Comparison of ENCODE assay signal across 8 cellular contexts in genomic region chr7:97971990-97972943, GRCh38. TPM values are rescaled to one million over a fixed set of nuclear protein-coding genes. Genes with fewer than 3 reads are reported as not detected.
DNase-seq lines count a peak whose midpoint lies in the region; ATAC-seq lines count a peak whose summit lies in the region.

No MANE protein-coding gene starts in this region.

- H3K36me3 Mint-ChIP-seq in CD8-positive, alpha-beta memory T cell: peaks cover 4 to 31% (median 4%) of the 10 kb centered on the region in 3 donors
- H3K36me3 Mint-ChIP-seq in effector memory CD8-positive, alpha-beta T cell (ENCODE audit: insufficient read depth): peaks cover 29% of the 10 kb centered on the region

- no peaks in the 10 kb centered on the region for H3K36me3 ChIP-seq in CD8-positive, alpha-beta memory T cell (ENCODE audit: insufficient read depth, low read length)

- H3K4me1 ChIP-seq in CD8-positive, alpha-beta memory T cell (ENCODE audit: insufficient read depth, low read length): peaks cover 14% of the 10 kb centered on the region

- no peaks in the 10 kb centered on the region for H3K27me3 ChIP-seq in CD8-positive, alpha-beta memory T cell (ENCODE audit: insufficient read depth, low read length, poor library complexity, severe bottlenecking)

- H3K4me3 Mint-ChIP-seq in CD8-positive, alpha-beta memory T cell: peak overlapping the region; percentile 90 to 96 (median 94)
- peak overlapping the region; percentile 92 to 93 for H3K4me3 Mint-ChIP-seq in effector memory CD8-positive, alpha-beta T cell

- no peaks in the 10 kb centered on the region for H3K27me3 Mint-ChIP-seq in CD8-positive, alpha-beta memory T cell
- no peaks in the 10 kb centered on the region for H3K27me3 Mint-ChIP-seq in effector memory CD8-positive, alpha-beta T cell

- no peaks in the 10 kb centered on the region for H3K9me3 ChIP-seq in CD8-positive, alpha-beta memory T cell (ENCODE audit: low read length)

- POLR2A ChIA-PET in CD8-positive, alpha-beta memory T cell (lab: Charles Lee): no interaction called here

- peak; percentile 70 to 87 (median 79) for DNase-seq in CD8-positive, alpha-beta memory T cell
- DNase-seq in NCI-H82 (lab: John Stamatoyannopoulos, UW) (peak; percentile 90), mesenteric fat pad (ENCODE audit: low spot score) (peak; percentile 92)
- peak; percentile 67 to 68 for DNase-seq in activated CD8-positive, alpha-beta memory T cell treated with anti-CD3 and anti-CD28 coated beads for 4 hours (ENCODE audit: low read depth in 2 of 2)
- DNase-seq in effector memory CD8-positive, alpha-beta T cell: peak; percentile 72 to 75 (median 74)
- DNase-seq in stimulated activated CD8-positive, alpha-beta memory T cell treated with anti-CD3 and anti-CD28 coated beads, Interleukin-15, amount 100 ng/mL, for 24 hours (ENCODE audit: low read depth): peak; percentile 63

- peak overlapping the region; percentile 93 to 97 (median 96) for H3K27ac Mint-ChIP-seq in CD8-positive, alpha-beta memory T cell
- peak overlapping the region; percentile 94 to 95 for H3K27ac Mint-ChIP-seq in effector memory CD8-positive, alpha-beta T cell

- peaks cover 0 to 2% (median 0%) of the 10 kb centered on the region in 5 donors for H3K9me3 Mint-ChIP-seq in CD8-positive, alpha-beta memory T cell
- H3K9me3 Mint-ChIP-seq in effector memory CD8-positive, alpha-beta T cell: no peaks in the 10 kb centered on the region

- CTCF ChIA-PET in CD8-positive, alpha-beta memory T cell (lab: Charles Lee): interaction anchor here (0.6 kb wide), 1 partner anchor 126 kb away, joined by 5 read pairs; no protein-coding TSS in a partner anchor

- peak; percentile 98 for ATAC-seq in GM19395 (IDR thresholded peaks at IDR 0.05; ENCODE audit: unreplicated experiment)
- ATAC-seq in HG03521 (IDR thresholded peaks at IDR 0.05; ENCODE audit: unreplicated experiment): peak; percentile 96
- peak; percentile 95 for ATAC-seq in effector memory CD8-positive, alpha-beta T cell (replicated peaks)

- peak overlapping the region; percentile 86 for H3K4me3 ChIP-seq in CD8-positive, alpha-beta memory T cell (ENCODE audit: low read length)

- H3K27ac ChIP-seq in CD8-positive, alpha-beta memory T cell (ENCODE audit: low read depth, low read length): peak overlapping the region; percentile 79

- peaks cover 17 to 38% (median 36%) of the 10 kb centered on the region in 3 donors for H3K4me1 Mint-ChIP-seq in CD8-positive, alpha-beta memory T cell
- peaks cover 10 to 29% of the 10 kb centered on the region in 2 donors for H3K4me1 Mint-ChIP-seq in effector memory CD8-positive, alpha-beta T cell (ENCODE audit: low read depth in 2 of 2)

RNA-seq across cellular contexts. Expression of gene OCM2, which starts 17.7 kb away (rescaled TPM):
- total RNA-seq in CD8-positive, alpha-beta memory T cell: not detected
- not detected for polyA plus RNA-seq in CD8-positive, alpha-beta memory T cell
- not detected for total RNA-seq in mesenteric fat pad

Comparison
In these comparisons a context has a peak if more than half of its experiments do, and no peak if none do; other contexts are left out.
1. Peak in every context shown above with its lines: DNase-seq, ATAC-seq, H3K4me3 ChIP-seq and H3K27ac ChIP-seq.